8 cellular contexts compared by ENCODE assay signal in genomic region chr16:30378236-30379164, GRCh38. TPM values are rescaled to one million over a fixed set of nuclear protein-coding genes. Genes with fewer than 3 reads are reported as not detected.
DNase-seq lines count a peak whose midpoint lies in the region; ATAC-seq and TF ChIP-seq lines count a peak whose summit lies in the region.

No MANE protein-coding gene starts in this region.

- peak overlapping the region; percentile 99 for H3K4me2 ChIP-seq in Loucy (ENCODE audit: low read depth, low read length, poor library complexity, severe bottlenecking)

- H3F3A ChIP-seq in Loucy (ENCODE audit: low read depth): peaks cover 16% of the 10 kb centered on the region

- ATAC-seq in RWPE2 (ENCODE audit: low read depth): peak; percentile 91

- peaks cover 39% of the 10 kb centered on the region for H3K4me1 Mint-ChIP-seq in neural crest cell

- intact Hi-C loops in stomach (cut with DNase I; ENCODE audit: low total_unique reads): no loop called here

- TF ChIP-seq CTCF in Loucy (conservative IDR thresholded peaks at IDR 0.05; ENCODE audit: low read length) (peak; percentile 21; the same call in 1 of the 2 replicates), RWPE2 (IDR thresholded peaks at IDR 0.05; ENCODE audit: poor library complexity, severe bottlenecking) (peak; percentile 7), neural crest cell (conservative IDR thresholded peaks at IDR 0.05) (peak; percentile 22), stomach (IDR thresholded peaks at IDR 0.05) (peak in 1 of 7 experiments; percentile 9)

- H4K20me1 ChIP-seq in Loucy (ENCODE audit: insufficient read depth, low read length, poor library complexity, severe bottlenecking): peaks cover 13% of the 10 kb centered on the region

- peak overlapping the region; percentile 88 for H2AFZ ChIP-seq in Loucy (ENCODE audit: low read length)

- H3K9me2 ChIP-seq in Loucy (replicated peaks; ENCODE audit: low read depth, low read length): no peaks in the 10 kb centered on the region

- peak overlapping the region; percentile 99 for H3K4me3 Mint-ChIP-seq in neural crest cell

- no peak for TF ChIP-seq POLR2A in stomach (IDR thresholded peaks at IDR 0.05)

- H3K4me1 ChIP-seq in ES-I3 (ENCODE audit: insufficient read depth, low read length) (peaks cover 7% of the 10 kb centered on the region), Loucy (ENCODE audit: insufficient read depth, low read length, poor library complexity, severe bottlenecking) (peaks cover 58% of the 10 kb centered on the region), RWPE2 (ENCODE audit: insufficient read depth, poor library complexity, severe bottlenecking) (peaks cover 4% of the 10 kb centered on the region), stomach (peaks cover 19 to 37% (median 30%) of the 10 kb centered on the region in 4 donors)

- no peaks in the 10 kb centered on the region for H3K9me3 ChIP-seq in ES-I3 (ENCODE audit: control insufficient read depth, insufficient read depth, low read length)
- H3K9me3 ChIP-seq in Loucy (ENCODE audit: insufficient read depth, low read depth, low read length): no peaks in the 10 kb centered on the region
- H3K9me3 ChIP-seq in RWPE2 (ENCODE audit: severe bottlenecking): no peaks in the 10 kb centered on the region
- no peaks in the 10 kb centered on the region for H3K9me3 ChIP-seq in stomach

- H3K27me3 ChIP-seq in H7 (ENCODE audit: control insufficient read depth, insufficient read depth, low read length) (no peaks in the 10 kb centered on the region), Loucy (ENCODE audit: insufficient read depth, low read length, poor library complexity, severe bottlenecking) (no peaks in the 10 kb centered on the region), RWPE2 (ENCODE audit: insufficient read depth, poor library complexity, severe bottlenecking) (no peaks in the 10 kb centered on the region), stomach (no peaks in the 10 kb centered on the region)

- H3K36me3 Mint-ChIP-seq in neural crest cell (ENCODE audit: low read depth): peaks cover 3% of the 10 kb centered on the region

- H3K9ac ChIP-seq in ES-I3 (ENCODE audit: low read depth, low read length) (peak overlapping the region; percentile 96), Loucy (ENCODE audit: low read depth, low read length, poor library complexity, severe bottlenecking) (peak overlapping the region; percentile 90)

- H3K9me3 Mint-ChIP-seq in neural crest cell: no peaks in the 10 kb centered on the region

- peak overlapping the region; percentile 100 for H3K27ac Mint-ChIP-seq in neural crest cell (ENCODE audit: unreplicated experiment)

- H3K27ac ChIP-seq in RWPE2 (ENCODE audit: poor library complexity, severe bottlenecking) (peak overlapping the region; percentile 91), stomach (peak overlapping the region; percentile 98 to 100 (median 99))

- DNase-seq in H7: peak; percentile 100
- peak; percentile 97 for DNase-seq in RWPE2 (ENCODE audit: low spot score)
- peak; percentile 100 for DNase-seq in activated effector memory CD4-positive, alpha-beta T cell treated with anti-CD3 and anti-CD28 coated beads, Interleukin-2, amount 50 U/mL, for 16 hours
- peak; percentile 96 for DNase-seq in fibroblast of the conjunctiva (ENCODE audit: low read depth)
- peak; percentile 97 for DNase-seq in neural crest cell (ENCODE audit: low read depth, low spot score)
- peak; percentile 99 for DNase-seq in stomach

- TF ChIP-seq EP300 in stomach (IDR thresholded peaks at IDR 0.05): no peak

- H3K4me3 ChIP-seq in H7 (ENCODE audit: insufficient read depth, low read depth, low read length): peak overlapping the region; percentile 89
- peak overlapping the region; percentile 97 for H3K4me3 ChIP-seq in Loucy (ENCODE audit: low read length, poor library complexity, severe bottlenecking)
- H3K4me3 ChIP-seq in RWPE2 (ENCODE audit: severe bottlenecking): peak overlapping the region; percentile 59
- H3K4me3 ChIP-seq in stomach: peak overlapping the region; percentile 61 to 73 (median 66)

- 0 to 1% (median 0%) methylated on average over 43 to 68 of the region's 68 CpGs for WGBS in stomach, 5 donors

- peaks cover 42% of the 10 kb centered on the region for H3K79me2 ChIP-seq in Loucy (ENCODE audit: insufficient read depth, low read length)

- H3K36me3 ChIP-seq in ES-I3 (ENCODE audit: insufficient read depth, low read length): no peaks in the 10 kb centered on the region
- no peaks in the 10 kb centered on the region for H3K36me3 ChIP-seq in H7 (replicated peaks; ENCODE audit: control insufficient read depth, insufficient read depth, low read length)
- no peaks in the 10 kb centered on the region for H3K36me3 ChIP-seq in Loucy (ENCODE audit: insufficient read depth, low read length)
- H3K36me3 ChIP-seq in RWPE2 (ENCODE audit: low read depth): no peaks in the 10 kb centered on the region
- H3K36me3 ChIP-seq in stomach: no peaks in the 10 kb centered on the region

- no peaks in the 10 kb centered on the region for H3K27me3 Mint-ChIP-seq in neural crest cell (ENCODE audit: low read depth)

RNA-seq across cellular contexts. Expression of gene SEPTIN1, which starts 3.9 kb away (rescaled TPM):
- 0.18 and 0.80 TPM in 2 replicates for total RNA-seq in H7 (2014; rRNA removed; shearing (Covaris generic))
- total RNA-seq in neural crest cell (2.3 and 2.9 TPM in 2 replicates), stomach (1 to 10 TPM in 3 of 5 donors, under 1 TPM in 1, not detected in 1; 0.72 to 6.2 (median 3.9) TPM)
- 10 to 100 TPM in 1 of 3 donors, 1 to 10 TPM in 2; 5.2 to 10.5 (median 7.0) TPM for polyA plus RNA-seq in stomach

RNA-seq across cellular contexts. Expression of gene MYL11, which starts 3.9 kb away (rescaled TPM):
- total RNA-seq in H7 (2014; rRNA removed; shearing (Covaris generic)): 3.4 TPM in 1 of 2 replicates, not detected in the other
- not detected in 2 replicates for total RNA-seq in neural crest cell
- not detected for total RNA-seq in stomach
- 1 to 10 TPM in 2 of 3 donors, not detected in 1; 1.6 to 4.7 TPM for polyA plus RNA-seq in stomach

RNA-seq across cellular contexts. Expression of gene TBC1D10B, which starts 8.2 kb away (rescaled TPM):
- 35.8 and 38.4 TPM in 2 replicates for total RNA-seq in H7 (2014; rRNA removed; shearing (Covaris generic))
- 39.7 and 45.6 TPM in 2 replicates for total RNA-seq in neural crest cell
- total RNA-seq in stomach: 10 to 100 TPM; 25.1 to 89.2 (median 33.2) TPM
- polyA plus RNA-seq in stomach: 10 to 100 TPM; 20.5 to 25.0 (median 22.0) TPM

RNA-seq across cellular contexts. Expression of gene ZNF48, which starts 16.7 kb away (rescaled TPM):
- 38.8 and 46.3 TPM in 2 replicates for total RNA-seq in H7 (2014; rRNA removed; shearing (Covaris generic))
- total RNA-seq in neural crest cell (59.9 and 60.9 TPM in 2 replicates), stomach (10 to 100 TPM in 1 of 5 donors, 1 to 10 TPM in 4; 4.0 to 33.6 (median 5.4) TPM)
- polyA plus RNA-seq in stomach: 1 to 10 TPM; 3.9 to 5.5 (median 4.6) TPM

RNA-seq across cellular contexts. Expression of gene CD2BP2, which starts 23.4 kb away (rescaled TPM):
- total RNA-seq in H7 (2014; rRNA removed; shearing (Covaris generic)): 44.2 and 45.2 TPM in 2 replicates
- total RNA-seq in neural crest cell (74.8 and 85.2 TPM in 2 replicates), stomach (10 to 100 TPM in 4 of 5 donors, 1 to 10 TPM in 1; 8.8 to 30.8 (median 18.3) TPM)
- polyA plus RNA-seq in stomach: 10 to 100 TPM; 37.1 to 45.2 (median 41.4) TPM

Comparison
In these comparisons a context has a peak if more than half of its experiments do, and no peak if none do; other contexts are left out.
1. Peak in every context shown above with its lines: DNase-seq, ATAC-seq, H3K4me3 ChIP-seq and H3K27ac ChIP-seq.